Comparison of ENCODE assay signal across 1 cellular context in genomic region chr15:75031773-75032302, GRCh38.
A peak's percentile ranks its signal among the peaks of the same experiment; 100 is the strongest.
TF ChIP-seq lines count a peak whose summit lies in the region.

No MANE protein-coding gene starts in this region.

TF ChIP-seq in GM12878, 131 proteins besides CTCF, POLR2A, EP300 and RAD21 (continued from another document):
- peak; percentile 65; the same call in 1 of the 2 replicates for TF ChIP-seq RELB (IDR thresholded peaks at IDR 0.05; ENCODE audit: low read depth)
